ENCODE assay signal across 1 cellular context in genomic region chr7:136245327-136246004, GRCh38.
TF ChIP-seq lines count a peak whose summit lies in the region.

No MANE protein-coding gene starts in this region.

TF ChIP-seq in K562, 482 proteins besides CTCF, POLR2A, EP300 and RAD21 (continued from another document and continues in another):
- no peak for TF ChIP-seq CUX1 (CRISPR knock-in tag; IDR thresholded peaks at IDR 0.05)
- peak; percentile 38; the same call in 1 of the 2 replicates for TF ChIP-seq ADNP (tag; IDR thresholded peaks at IDR 0.05)
- TF ChIP-seq ZNF146 (CRISPR knock-in tag; IDR thresholded peaks at IDR 0.05; ENCODE audit: unreplicated experiment) = no peak
- peak; percentile 82; the same call in 1 of the 2 replicates for TF ChIP-seq BRD4 (IDR thresholded peaks at IDR 0.05)
- TF ChIP-seq BHLHE40 (IDR thresholded peaks at IDR 0.05; ENCODE audit: low read length) = no peak
- TF ChIP-seq TEAD2 (tag; IDR thresholded peaks at IDR 0.05) = no peak
- no peak for TF ChIP-seq ZNF561 (CRISPR knock-in tag; conservative IDR thresholded peaks at IDR 0.05)
- TF ChIP-seq PRMT5 (CRISPR knock-in tag; IDR thresholded peaks at IDR 0.05) = no peak
- TF ChIP-seq TBP (optimal IDR thresholded peaks at IDR 0.05; ENCODE audit: low read depth, low read length) = peak; percentile 16
- TF ChIP-seq ZNF277 (CRISPR knock-in tag; IDR thresholded peaks at IDR 0.05; ENCODE audit: borderline replicate concordance) = no peak
- TF ChIP-seq NFE2L1 (tag; IDR thresholded peaks at IDR 0.05; ENCODE audit: borderline replicate concordance, low read depth) = no peak
- TF ChIP-seq MTA1 (IDR thresholded peaks at IDR 0.05; ENCODE audit: borderline replicate concordance) = no peak
- TF ChIP-seq ZC3H4 (CRISPR knock-in tag; IDR thresholded peaks at IDR 0.05; ENCODE audit: borderline replicate concordance) = no peak
- TF ChIP-seq CHD2 (IDR thresholded peaks at IDR 0.05; ENCODE audit: low read depth, low read length) = no peak
- TF ChIP-seq ZNF695 (CRISPR knock-in tag; IDR thresholded peaks at IDR 0.05) = no peak
- TF ChIP-seq PURB (CRISPR knock-in tag; IDR thresholded peaks at IDR 0.05; ENCODE audit: low read depth) = no peak
- TF ChIP-seq ZNF318 (IDR thresholded peaks at IDR 0.05; ENCODE audit: borderline replicate concordance in 1 of 2, low read depth in 1 of 2) = no peak
- TF ChIP-seq ZHX1 (conservative IDR thresholded peaks at IDR 0.05; ENCODE audit: low read length) = no peak
- TF ChIP-seq CBX5 (IDR thresholded peaks at IDR 0.05; ENCODE audit: borderline replicate concordance, low read depth) = no peak; the same call in 1 of the 2 replicates
- TF ChIP-seq USF2 (CRISPR knock-in tag; IDR thresholded peaks at IDR 0.05) = no peak
- no peak for TF ChIP-seq ZNF586 (CRISPR knock-in tag; conservative IDR thresholded peaks at IDR 0.05)
- no peak for TF ChIP-seq TGIF2 (CRISPR knock-in tag; IDR thresholded peaks at IDR 0.05)
- TF ChIP-seq ZNF764 (CRISPR knock-in tag; IDR thresholded peaks at IDR 0.05; ENCODE audit: low read depth) = no peak
- TF ChIP-seq GTF2B (IDR thresholded peaks at IDR 0.05; ENCODE audit: extremely low read depth, insufficient read length) = no peak
- TF ChIP-seq WHSC1 (IDR thresholded peaks at IDR 0.05; ENCODE audit: low read length) = no peak
- TF ChIP-seq CCAR2 (IDR thresholded peaks at IDR 0.05; ENCODE audit: low read depth, low read length) = no peak
- peak; percentile 41 for TF ChIP-seq CCNT2 (IDR thresholded peaks at IDR 0.05; ENCODE audit: borderline replicate concordance, extremely low read depth, insufficient read length, low read depth, low read length)
- peak; percentile 68 for TF ChIP-seq SOX6 (IDR thresholded peaks at IDR 0.05)
- TF ChIP-seq ZNF512 (tag; IDR thresholded peaks at IDR 0.05) = no peak
- peak in 1 of 2 experiments; percentile 68; a peak in 1 of 4 replicates for TF ChIP-seq ZMIZ1 (IDR thresholded peaks at IDR 0.05; ENCODE audit: low read depth in 2 of 2, low read length in 2 of 2)
- TF ChIP-seq POLR2AphosphoS5 (IDR thresholded peaks at IDR 0.05; ENCODE audit: control insufficient read depth, insufficient read depth, low read depth, low read length) = peak; percentile 54; the same call in 1 of the 2 replicates
- TF ChIP-seq ZNF224 (CRISPR knock-in tag; IDR thresholded peaks at IDR 0.05) = no peak
